Comparison of ENCODE assay signal across 1 cellular context in genomic region chr12:110458756-110459155, GRCh38.
TF ChIP-seq lines count a peak whose summit lies in the region.

No MANE protein-coding gene starts in this region.

TF ChIP-seq in SK-N-SH, 30 proteins besides CTCF, POLR2A, EP300 and RAD21 (continued from another document):
- TF ChIP-seq REST (IDR thresholded peaks at IDR 0.05; ENCODE audit: low read depth, low read length) (no peak), IRF3 (IDR thresholded peaks at IDR 0.05; ENCODE audit: low read depth, low read length) (no peak), RXRA (IDR thresholded peaks at IDR 0.05; ENCODE audit: borderline replicate concordance, low read depth) (no peak), FOSL2 (IDR thresholded peaks at IDR 0.05; ENCODE audit: borderline replicate concordance, low read depth) (no peak), FOXM1 (IDR thresholded peaks at IDR 0.05; ENCODE audit: low read depth) (no peak), GABPA (IDR thresholded peaks at IDR 0.05; ENCODE audit: low read depth) (no peak), TEAD4 (IDR thresholded peaks at IDR 0.05; ENCODE audit: borderline replicate concordance, insufficient read depth) (no peak), USF2 (IDR thresholded peaks at IDR 0.05; ENCODE audit: borderline replicate concordance, low read depth, low read length) (no peak)
